20 cellular contexts compared by ENCODE assay signal in the genomic region with DNA sequence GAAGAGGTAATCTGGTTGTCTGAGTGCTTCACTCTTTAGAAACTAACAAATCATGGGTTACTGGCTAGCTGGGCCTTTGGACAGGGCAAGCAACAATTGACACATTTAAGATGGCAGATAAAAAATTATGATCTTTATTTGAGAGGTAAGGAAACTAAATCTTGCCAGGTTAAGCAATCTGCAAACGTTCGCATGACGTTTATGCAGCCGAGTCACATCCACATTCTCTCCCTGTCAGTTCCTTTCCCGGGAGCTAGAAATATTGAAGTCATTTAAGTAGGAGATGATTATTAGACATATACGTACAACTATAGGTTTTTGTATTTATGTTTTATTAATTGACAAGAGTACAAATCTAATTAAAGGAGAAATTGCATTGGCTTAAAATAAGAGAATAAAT.
"Had no signal": no experiment of that assay in that cellular context is flagged by ENCODE, and none has a peak within 500 bp of the region (broad histone marks: within the 10 kb centered on the region; RNA-seq: fewer than 3 reads in every experiment).

No MANE protein-coding gene starts in this region.

- ATAC-seq: naive thymus-derived CD8-positive, alpha-beta T cell; right lobe of liver had no signal

- H3K36me3 Mint-ChIP-seq: activated naive CD4-positive, alpha-beta T cell treated with anti-CD3 and anti-CD28 coated beads, Interleukin-2, amount 50 U/mL, for 24 hours; memory B cell; stimulated activated effector memory CD8-positive, alpha-beta T cell treated with anti-CD3 and anti-CD28 coated beads, Interleukin-12 subunit alpha, Interleukin-12 subunit beta, amount 100 ng/mL, for 72 hours had no signal

- H3K4me3 Mint-ChIP-seq: activated naive CD4-positive, alpha-beta T cell treated with anti-CD3 and anti-CD28 coated beads, Interleukin-2, amount 50 U/mL, for 24 hours; endodermal cell; memory B cell; naive thymus-derived CD8-positive, alpha-beta T cell had no signal

- H3K9me3 ChIP-seq: neutrophil, right lobe of liver, stomach, vagina had no signal

- H3K9me3 Mint-ChIP-seq: activated naive CD4-positive, alpha-beta T cell treated with anti-CD3 and anti-CD28 coated beads, Interleukin-2, amount 50 U/mL, for 24 hours; endodermal cell; memory B cell; naive thymus-derived CD8-positive, alpha-beta T cell; stimulated activated effector memory CD8-positive, alpha-beta T cell treated with anti-CD3 and anti-CD28 coated beads, Interleukin-12 subunit alpha, Interleukin-12 subunit beta, amount 100 ng/mL, for 72 hours had no signal

- H3K4me3 ChIP-seq: cardiac muscle cell, dorsolateral prefrontal cortex, right lobe of liver, stomach, vagina had no signal

- H3K27ac Mint-ChIP-seq: activated naive CD4-positive, alpha-beta T cell treated with anti-CD3 and anti-CD28 coated beads, Interleukin-2, amount 50 U/mL, for 24 hours; endodermal cell; memory B cell; naive thymus-derived CD8-positive, alpha-beta T cell had no signal

- H3K27me3 ChIP-seq: cardiac muscle cell, right lobe of liver, vagina had no signal

- H3K27ac ChIP-seq: cardiac muscle cell, dorsolateral prefrontal cortex, epithelial cell of prostate, neutrophil, parathyroid adenoma, right lobe of liver, stomach, vagina, WERI-Rb-1 had no signal

- DNase-seq: activated CD4-positive, alpha-beta T cell treated with anti-CD3 and anti-CD28 coated beads for 1 hour; activated CD4-positive, alpha-beta T cell treated with anti-CD3 and anti-CD28 coated beads, Interleukin-2, amount 50 U/mL, for 4 hours; activated gamma-delta T cell; dorsolateral prefrontal cortex; endodermal cell; naive thymus-derived CD8-positive, alpha-beta T cell; right lobe of liver; stimulated activated CD4-positive, alpha-beta T cell treated with anti-CD3 and anti-CD28 coated beads, Interleukin-4, amount 100 ng/mL, for 24 hours; stomach; T-helper 2 cell; trophoblast cell; WERI-Rb-1 had no signal

- H3K36me3 ChIP-seq: cardiac muscle cell, neutrophil, right lobe of liver, stomach, vagina, WERI-Rb-1 had no signal

- H3K4me1 ChIP-seq: parathyroid adenoma, right lobe of liver, stomach, vagina had no signal

- H3K4me1 Mint-ChIP-seq: activated naive CD4-positive, alpha-beta T cell treated with anti-CD3 and anti-CD28 coated beads, Interleukin-2, amount 50 U/mL, for 24 hours; endodermal cell; naive thymus-derived CD8-positive, alpha-beta T cell had no signal
